ENCODE assay signal across 8 cellular contexts in the genomic region with DNA sequence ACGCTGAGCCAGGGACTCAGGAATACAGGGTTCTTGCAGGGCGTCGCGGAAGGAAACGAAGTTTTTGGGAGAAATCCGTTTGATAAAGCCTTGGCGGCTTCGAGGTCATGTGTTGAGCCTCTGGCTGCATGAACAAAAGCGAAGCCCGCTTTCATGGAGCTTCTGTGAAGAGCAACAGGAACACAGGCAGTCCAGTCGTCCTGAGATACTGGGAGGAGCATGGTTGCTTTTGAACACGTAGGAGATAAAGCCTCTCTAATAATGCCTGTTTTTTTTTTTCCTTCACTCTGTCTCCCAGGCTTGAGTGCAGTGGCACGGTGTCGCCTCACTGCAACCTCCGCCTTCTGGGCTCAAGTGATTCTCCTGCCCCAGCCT. TPM values are rescaled to one million over a fixed set of nuclear protein-coding genes. Genes with fewer than 3 reads are reported as not detected.
DNase-seq lines count a peak whose midpoint lies in the region; ATAC-seq, FAIRE-seq and TF ChIP-seq lines count a peak whose summit lies in the region.

No MANE protein-coding gene starts in this region.

- H3K27ac ChIP-seq in DOHH2 (ENCODE audit: low read depth, low read length) (no peak overlapping the region), adrenal gland (peak overlapping the region in 3 of 5 donors; percentile 57 to 77 (median 73)), keratinocyte (ENCODE audit: control insufficient read depth, insufficient read depth, low read length) (no peak overlapping the region), testis (peak overlapping the region; percentile 85 to 90)

- H3K9me3 ChIP-seq in DOHH2 (ENCODE audit: control insufficient read depth, insufficient read depth, low read length), result peaks cover 24% of the 10 kb centered on the region
- peaks cover 0 to 27% (median 0%) of the 10 kb centered on the region in 3 donors for H3K9me3 ChIP-seq in adrenal gland (replicated peaks in 1 of 3)
- peaks cover 9% of the 10 kb centered on the region for H3K9me3 ChIP-seq in keratinocyte (ENCODE audit: control insufficient read depth, low read depth, low read length)
- no peaks in the 10 kb centered on the region for H3K9me3 ChIP-seq in testis

- H3K9ac ChIP-seq in keratinocyte (ENCODE audit: control insufficient read depth, extremely low read depth, insufficient read depth, low read length), result peak overlapping the region; percentile 75

- WGBS in adrenal gland, 4 donors, result 16 to 29% (median 20%) methylated on average over 9 to 15 of the region's 15 CpGs
- WGBS in testis, 2 donors, result 9 to 23% methylated on average over 9 to 15 of the region's 15 CpGs

- no peak for FAIRE-seq in keratinocyte (lab: Jason Lieb, UNC)

- peak overlapping the region; percentile 98 for H2AFZ ChIP-seq in keratinocyte (ENCODE audit: control insufficient read depth, low read length)

- TF ChIP-seq CTCF in DOHH2 (IDR thresholded peaks at IDR 0.05; ENCODE audit: low read depth, low read length, poor library complexity, severe bottlenecking), result no peak
- TF ChIP-seq CTCF in adrenal gland (IDR thresholded peaks at IDR 0.05), result no peak
- TF ChIP-seq CTCF in keratinocyte (optimal IDR thresholded peaks at IDR 0.05 in 1 of 3, IDR thresholded peaks at IDR 0.05 in 1 of 3, conservative IDR thresholded peaks at IDR 0.05 in 1 of 3; ENCODE audit: extremely low read depth in 1 of 3, insufficient read depth in 2 of 3, low read length in 3 of 3), result no peak
- no peak for TF ChIP-seq CTCF in testis (IDR thresholded peaks at IDR 0.05)

- peak; percentile 3 for ATAC-seq in HG03066 (IDR thresholded peaks at IDR 0.05; ENCODE audit: low read depth, unreplicated experiment)

- H3K4me2 ChIP-seq in DOHH2 (ENCODE audit: low read length) (peak overlapping the region; percentile 68), keratinocyte (ENCODE audit: control insufficient read depth, extremely low read depth, insufficient read depth, low read depth, low read length) (peak overlapping the region; percentile 88)

- intact Hi-C loops in adrenal gland (cut with DNase I) (no loop called here), testis (cut with DNase I; ENCODE audit: low total_unique reads) (no loop called here)

- H3K4me1 ChIP-seq in DOHH2 (ENCODE audit: control insufficient read depth, low read length) (peaks cover 7% of the 10 kb centered on the region), adrenal gland (replicated peaks in 1 of 2) (peaks cover 0 to 5% of the 10 kb centered on the region in 2 donors), keratinocyte (ENCODE audit: control insufficient read depth, extremely low read depth, insufficient read depth, low read length) (peaks cover 4% of the 10 kb centered on the region), testis (no peaks in the 10 kb centered on the region)

- DNase-seq in adrenal gland, result no peak
- DNase-seq in keratinocyte (ENCODE audit: low read depth, low spot score), result no peak
- no peak for DNase-seq in testis
- no peak for DNase-seq in kidney tubule cell (ENCODE audit: low spot score)
- no peak for DNase-seq in stimulated activated CD4-positive, alpha-beta T cell treated with anti-CD3 and anti-CD28 coated beads, Interleukin-4, amount 100 ng/mL, for 4 hours
- DNase-seq in NCI-H187 (lab: John Stamatoyannopoulos, UW), result no peak

- TF ChIP-seq POLR2A in adrenal gland (IDR thresholded peaks at IDR 0.05) (no peak), testis (IDR thresholded peaks at IDR 0.05) (no peak)

- H3K79me2 ChIP-seq in DOHH2 (ENCODE audit: control insufficient read depth, low read length) (no peaks in the 10 kb centered on the region), keratinocyte (ENCODE audit: control insufficient read depth, insufficient read depth, low read length) (no peaks in the 10 kb centered on the region)

- peaks cover 12% of the 10 kb centered on the region for H3K36me3 ChIP-seq in DOHH2 (ENCODE audit: control insufficient read depth, low read length)
- peaks cover 0 to 16% of the 10 kb centered on the region in 2 donors for H3K36me3 ChIP-seq in adrenal gland (replicated peaks in 1 of 2)
- peaks cover 8 to 13% of the 10 kb centered on the region in 2 experiments for H3K36me3 ChIP-seq in keratinocyte (ENCODE audit: control insufficient read depth in 2 of 2, extremely low read depth in 1 of 2, insufficient read depth in 2 of 2, low read length in 2 of 2)
- H3K36me3 ChIP-seq in testis (ENCODE audit: low read depth, missing control alignments), result no peaks in the 10 kb centered on the region

- H3K27me3 ChIP-seq in DOHH2 (ENCODE audit: control insufficient read depth, low read length) (no peaks in the 10 kb centered on the region), adrenal gland (no peaks in the 10 kb centered on the region), keratinocyte (ENCODE audit: control insufficient read depth, extremely low read depth, insufficient read depth, low read length) (no peaks in the 10 kb centered on the region), testis (no peaks in the 10 kb centered on the region)

- dilution Hi-C loops in keratinocyte (cut with MboI; ENCODE audit: extremely low pct_ligation_motif_present, low sequenced_read_pairs), result no loop called here

- H3K4me3 ChIP-seq in DOHH2 (ENCODE audit: low read length), result peak overlapping the region; percentile 74
- peak overlapping the region in 2 of 4 donors; percentile 60 to 67 for H3K4me3 ChIP-seq in adrenal gland
- H3K4me3 ChIP-seq in keratinocyte (ENCODE audit: control insufficient read depth in 2 of 3, extremely low read depth in 1 of 3, insufficient read depth in 2 of 3, low read depth in 1 of 3, low read length in 3 of 3), result peak overlapping the region; percentile 62 to 75 (median 72)
- H3K4me3 ChIP-seq in testis, result peak overlapping the region; percentile 89 to 93

- H3K9me2 ChIP-seq in DOHH2 (replicated peaks; ENCODE audit: control insufficient read depth, low read length), result no peaks in the 10 kb centered on the region

- no peaks in the 10 kb centered on the region for H3K9me1 ChIP-seq in keratinocyte (ENCODE audit: control insufficient read depth, extremely low read depth, insufficient read depth, low read length)

- H4K20me1 ChIP-seq in DOHH2 (ENCODE audit: control insufficient read depth, insufficient read depth, low read depth, low read length), result no peaks in the 10 kb centered on the region
- no peaks in the 10 kb centered on the region for H4K20me1 ChIP-seq in keratinocyte (ENCODE audit: control insufficient read depth, extremely low read depth, insufficient read depth, low read length)

- H3F3A ChIP-seq in DOHH2 (ENCODE audit: control insufficient read depth, insufficient read depth), result no peaks in the 10 kb centered on the region

RNA-seq across cellular contexts. Expression of gene ZNF32, which starts 0.5 kb away (rescaled TPM):
- total RNA-seq in adrenal gland, result 10 to 100 TPM; 18.0 to 47.4 (median 39.1) TPM
- 10 to 100 TPM; 38.3 to 77.8 (median 67.5) TPM for polyA plus RNA-seq in adrenal gland
- 23.5 to 29.7 TPM (median 25.6 TPM) in 3 replicates for polyA plus RNA-seq in keratinocyte
- 3.0 TPM for polyA plus RNA-seq in keratinocyte (2011; ENCODE audit: low read depth)
- 22.6 and 37.4 TPM in 2 replicates for polyA plus RNA-seq in keratinocyte (2011; cell fraction: cytosol; rRNA removed)
- 16.2 and 16.3 TPM in 2 replicates for polyA plus RNA-seq in keratinocyte (2011; cell fraction: nucleus; rRNA removed)
- 16.4 TPM in 2 replicates for polyA plus RNA-seq in keratinocyte (2012; ENCODE audit: low replicate concordance)
- 1.4 to 13.9 TPM (median 9.2 TPM) in 3 replicates for polyA minus RNA-seq in keratinocyte
- polyA minus RNA-seq in keratinocyte (2011; cell fraction: cytosol; rRNA and poly(A)+ RNA removed), result 5.4 TPM
- polyA minus RNA-seq in keratinocyte (2011; cell fraction: nucleus; rRNA and poly(A)+ RNA removed), result 1.2 and 3.8 TPM in 2 replicates
- total RNA-seq in testis, result 10 to 100 TPM; 18.7 to 22.7 TPM
- polyA plus RNA-seq in testis (ENCODE audit: insufficient read depth, low read depth, low replicate concordance), result 29.8 TPM

RNA-seq across cellular contexts. Expression of gene ZNF485, which starts 42.9 kb away (rescaled TPM):
- 1 to 10 TPM; 1.1 to 4.0 (median 3.0) TPM for total RNA-seq in adrenal gland
- 1 to 10 TPM; 2.2 to 3.8 (median 2.6) TPM for polyA plus RNA-seq in adrenal gland
- polyA plus RNA-seq in keratinocyte, result 3.9 to 4.3 TPM (median 4.0 TPM) in 3 replicates
- polyA plus RNA-seq in keratinocyte (2011; ENCODE audit: low read depth), result 2.9 TPM
- polyA plus RNA-seq in keratinocyte (2011; cell fraction: cytosol; rRNA removed), result 2.9 and 4.3 TPM in 2 replicates
- 9.0 and 9.4 TPM in 2 replicates for polyA plus RNA-seq in keratinocyte (2011; cell fraction: nucleus; rRNA removed)
- 1.8 and 4.0 TPM in 2 replicates for polyA plus RNA-seq in keratinocyte (2012; ENCODE audit: low replicate concordance)
- 3.4 to 6.9 TPM (median 5.1 TPM) in 3 replicates for polyA minus RNA-seq in keratinocyte
- polyA minus RNA-seq in keratinocyte (2011; cell fraction: cytosol; rRNA and poly(A)+ RNA removed), result 4.6 TPM
- 4.2 and 4.3 TPM in 2 replicates for polyA minus RNA-seq in keratinocyte (2011; cell fraction: nucleus; rRNA and poly(A)+ RNA removed)
- 10 to 100 TPM in 1 of 2 donors, 1 to 10 TPM in 1; 8.8 to 10.0 TPM for total RNA-seq in testis
- 5.8 TPM for polyA plus RNA-seq in testis (ENCODE audit: insufficient read depth, low read depth, low replicate concordance)

Comparison
In these comparisons a context has a peak if more than half of its experiments do, and no peak if none do; other contexts are left out.
1. H3K27ac ChIP-seq: peak in adrenal gland (3 of 5) and testis (2 of 2); none in DOHH2 (single experiment) and keratinocyte (single experiment).